Comparison of ENCODE assay signal across 27 cellular contexts in the genomic region with DNA sequence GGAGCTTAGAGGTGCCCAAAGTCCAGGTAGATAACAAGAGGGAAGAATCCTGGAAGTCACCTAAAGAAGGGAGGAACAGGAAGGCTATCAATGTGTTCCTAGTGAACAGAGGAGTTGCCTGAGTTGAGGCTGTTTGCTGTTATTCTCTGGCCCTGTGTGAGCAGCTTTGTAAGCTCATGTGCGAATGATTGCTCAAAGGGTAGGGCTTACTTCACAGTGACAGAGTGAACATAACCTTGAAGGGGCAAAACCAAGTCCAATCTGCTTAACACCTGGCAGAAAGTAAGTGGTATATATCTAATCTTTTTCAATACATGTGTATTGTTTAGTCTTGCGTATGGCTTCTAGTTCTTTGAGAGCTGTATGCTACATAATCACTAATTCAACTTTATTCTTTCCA.
"Had no signal": no experiment of that assay in that cellular context is flagged by ENCODE, and none has a peak within 500 bp of the region (broad histone marks: within the 10 kb centered on the region; RNA-seq: fewer than 3 reads in every experiment).

No MANE protein-coding gene starts in this region.

- ATAC-seq: stimulated activated effector memory CD8-positive, alpha-beta T cell treated with anti-CD3 and anti-CD28 coated beads, Interleukin-12 subunit alpha, Interleukin-12 subunit beta, amount 100 ng/mL, for 72 hours; stimulated activated memory B cell treated with anti-CD40 and anti-IgM and Interleukin-4, amounts not matched to agents 10 μg/mL and 1 μg/mL and 100 μg/mL, for 72 hours; stimulated activated naive B cell treated with anti-CD40 and anti-IgM and Interleukin-4, amounts not matched to agents 10 μg/mL and 1 μg/mL and 100 μg/mL, for 72 hours; stimulated activated naive CD8-positive, alpha-beta T cell treated with anti-CD3 and anti-CD28 coated beads, Interleukin-15, amount 100 ng/mL, for 72 hours; stimulated activated naive CD8-positive, alpha-beta T cell treated with anti-CD3 and anti-CD28 coated beads, Interleukin-15, Interleukin-2, amounts not matched to agents 100 U/mL and 50 U/mL, for 24 hours; upper lobe of right lung had no signal

- H3K36me3 ChIP-seq: stomach, suprapubic skin, thoracic aorta, thyroid gland, tibial artery, tibial nerve, transverse colon, upper lobe of left lung, upper lobe of right lung, uterus, vagina had no signal

- H3K27ac ChIP-seq: stomach, suprapubic skin, testis, thoracic aorta, thyroid gland, tibial artery, tibial nerve, transverse colon, upper lobe of left lung, upper lobe of right lung, uterus, vagina had no signal

- H3K4me1 ChIP-seq: stomach, suprapubic skin, testis, thyroid gland, tibial artery, tibial nerve, transverse colon, upper lobe of left lung, upper lobe of right lung, uterus, vagina had no signal

- FAIRE-seq: urothelium cell line had no signal

- DNase-seq: stimulated activated CD4-positive, alpha-beta T cell treated with anti-CD3 and anti-CD28 coated beads, Interleukin-2, amount 100 ng/mL, for 48 hours; stimulated activated CD4-positive, alpha-beta T cell treated with anti-CD3 and anti-CD28 coated beads, Interleukin-4, amount 100 ng/mL, for 1 hour; stimulated activated CD4-positive, alpha-beta T cell treated with anti-CD3 and anti-CD28 coated beads, Interleukin-4, amount 100 ng/mL, for 24 hours; stimulated activated CD4-positive, alpha-beta T cell treated with anti-CD3 and anti-CD28 coated beads, Interleukin-4, amount 100 ng/mL, for 4 hours; stimulated activated CD8-positive, alpha-beta memory T cell treated with anti-CD3 and anti-CD28 coated beads, Interleukin-4, amount 100 ng/mL, for 48 hours; stimulated activated naive B cell treated with anti-CD40 and anti-IgM and Interleukin-4, amounts not matched to agents 10 μg/mL and 1 μg/mL and 100 μg/mL, for 72 hours; stimulated activated naive CD4-positive, alpha-beta T cell; stimulated activated naive CD4-positive, alpha-beta T cell treated with Interleukin-2 at 50 U/mL for 16 hours; stimulated activated naive CD8-positive, alpha-beta T cell treated with anti-CD3 and anti-CD28 coated beads, Interleukin-15, amount 100 ng/mL, for 72 hours; stimulated activated naive CD8-positive, alpha-beta T cell treated with anti-CD3 and anti-CD28 coated beads, Interleukin-15, Interleukin-2, amounts not matched to agents 100 U/mL and 50 U/mL, for 24 hours; stomach; substantia nigra; testis; thyroid gland; tibial artery; transverse colon; trophoblast cell; upper lobe of left lung; upper lobe of right lung; uterus had no signal

- H3K4me3 ChIP-seq: stomach, suprapubic skin, testis, thoracic aorta, thyroid gland, tibial artery, tibial nerve, transverse colon, upper lobe of left lung, upper lobe of right lung, uterus, vagina had no signal

- H3K9me3 ChIP-seq: stomach, suprapubic skin, testis, thoracic aorta, thyroid gland, tibial artery, tibial nerve, transverse colon, upper lobe of left lung, upper lobe of right lung, uterus, vagina had no signal

- H3K27me3 ChIP-seq: stomach, suprapubic skin, testis, thyroid gland, tibial artery, tibial nerve, transverse colon, upper lobe of left lung, upper lobe of right lung, uterus, vagina had no signal
